In genomic region chr3:32913790-32914446, GRCh38 we compare ENCODE assay signal across 17 cellular contexts. TPM values are rescaled to one million over a fixed set of nuclear protein-coding genes. Genes with fewer than 3 reads are reported as not detected.
A peak's percentile ranks its signal among the peaks of the same experiment; 100 is the strongest.
DNase-seq lines count a peak whose midpoint lies in the region; ATAC-seq, FAIRE-seq and TF ChIP-seq lines count a peak whose summit lies in the region.
"Had no signal": no experiment of that assay in that cellular context is flagged by ENCODE, and none has a peak within 500 bp of the region (broad histone marks: within the 10 kb centered on the region; RNA-seq: fewer than 3 reads in every experiment).

No MANE protein-coding gene starts in this region.

- H3K9ac ChIP-seq in astrocyte (ENCODE audit: low read length), result no peak overlapping the region

- H3K4me3 ChIP-seq in astrocyte (ENCODE audit: insufficient read depth, low read depth, low read length) (no peak overlapping the region), Peyer's patch (no peak overlapping the region)
- H3K4me3 ChIP-seq: pancreas had no signal

- TF ChIP-seq CTCF in astrocyte (IDR thresholded peaks at IDR 0.05; ENCODE audit: insufficient read depth, low read depth, low read length), result no peak
- TF ChIP-seq CTCF in foreskin keratinocyte (conservative IDR thresholded peaks at IDR 0.05), result peak; percentile 1
- no peak for TF ChIP-seq CTCF in Peyer's patch (IDR thresholded peaks at IDR 0.05)

- peaks cover 10% of the 10 kb centered on the region for H3K27me3 Mint-ChIP-seq in astrocyte (ENCODE audit: low read depth, unreplicated experiment)

- no peak overlapping the region for H3K4me2 ChIP-seq in astrocyte (ENCODE audit: low read length)

- no peaks in the 10 kb centered on the region for H3K27me3 ChIP-seq in astrocyte (ENCODE audit: insufficient read depth, low read length)
- no peaks in the 10 kb centered on the region for H3K27me3 ChIP-seq in foreskin keratinocyte
- no peaks in the 10 kb centered on the region for H3K27me3 ChIP-seq in Peyer's patch
- H3K27me3 ChIP-seq: pancreas had no signal

- H4K20me1 ChIP-seq in astrocyte (ENCODE audit: insufficient read depth, low read length), result no peaks in the 10 kb centered on the region

- no peak for TF ChIP-seq POLR2A in Peyer's patch (IDR thresholded peaks at IDR 0.05)

- H3K36me3 Mint-ChIP-seq in astrocyte (ENCODE audit: low read depth, unreplicated experiment), result no peaks in the 10 kb centered on the region

- H3K4me1 Mint-ChIP-seq in astrocyte (ENCODE audit: low read depth, unreplicated experiment), result peaks cover 3% of the 10 kb centered on the region

- H3K27ac ChIP-seq in astrocyte (ENCODE audit: low read depth, low read length), result no peak overlapping the region
- H3K27ac ChIP-seq in foreskin keratinocyte, result no peak overlapping the region
- H3K27ac ChIP-seq in Peyer's patch, result no peak overlapping the region
- H3K27ac ChIP-seq: pancreas had no signal

- H2AFZ ChIP-seq in astrocyte (ENCODE audit: low read depth, low read length), result peak overlapping the region; percentile 39

- H3K4me3 Mint-ChIP-seq in astrocyte (ENCODE audit: unreplicated experiment), result no peak overlapping the region

- DNase-seq in GM04503 (ENCODE audit: low read depth) (peak; percentile 89), astrocyte (ENCODE audit: low read depth) (peak; percentile 47), foreskin keratinocyte (peak; percentile 74 to 85), stromal cell of bone marrow (ENCODE audit: low read depth) (peak; percentile 29), Peyer's patch (no peak), SKM-1 treated with dmso at 0.1 percent for 144 hours (lab: John Stamatoyannopoulos, UW; ENCODE audit: unreplicated experiment) (no peak)
- DNase-seq in stimulated activated CD4-positive, alpha-beta T cell treated with anti-CD3 and anti-CD28 coated beads, Interleukin-2, amount 100 ng/mL, for 24 hours, result no peak
- DNase-seq: activated CD8-positive, alpha-beta memory T cell treated with anti-CD3 and anti-CD28 coated beads, Interleukin-2, amount 50 U/mL, for 48 hours; amygdala; DMS153; erythroblast; NCI-H1694 treated with DMSO at 0.1 percent for 48 hours; pancreas had no signal

- H3K79me2 ChIP-seq in astrocyte (ENCODE audit: insufficient read depth, low read length), result no peaks in the 10 kb centered on the region

- peak; percentile 64 for ATAC-seq in foreskin keratinocyte
- ATAC-seq in GM19324 (IDR thresholded peaks at IDR 0.05; ENCODE audit: low FRiP score, unreplicated experiment), result no peak
- ATAC-seq: left lobe of liver had no signal

- H3K36me3 ChIP-seq in astrocyte (ENCODE audit: insufficient read depth, low read length) (no peaks in the 10 kb centered on the region), Peyer's patch (no peaks in the 10 kb centered on the region)
- H3K36me3 ChIP-seq: pancreas had no signal

- H3K9me3 ChIP-seq in astrocyte (ENCODE audit: insufficient read depth, low read depth, low read length) (peaks cover 6% of the 10 kb centered on the region), Peyer's patch (peaks cover 0 to 8% (median 4%) of the 10 kb centered on the region in 4 donors)
- H3K9me3 ChIP-seq: pancreas had no signal

- no peaks in the 10 kb centered on the region for H3K4me1 ChIP-seq in astrocyte (ENCODE audit: insufficient read depth, low read length)
- H3K4me1 ChIP-seq in foreskin keratinocyte, result peaks cover 10% of the 10 kb centered on the region
- H3K4me1 ChIP-seq in Peyer's patch, result no peaks in the 10 kb centered on the region
- H3K4me1 ChIP-seq: pancreas had no signal

- H3K27ac Mint-ChIP-seq in astrocyte (ENCODE audit: unreplicated experiment), result no peak overlapping the region

- H3K9me3 Mint-ChIP-seq in astrocyte (ENCODE audit: unreplicated experiment), result peaks cover 9% of the 10 kb centered on the region

- no peak for FAIRE-seq in astrocyte (lab: Jason Lieb, UNC)
- FAIRE-seq: pancreas had no signal

RNA-seq across cellular contexts. Expression of gene CCR4, which starts 37.5 kb away (rescaled TPM):
- total RNA-seq in astrocyte (not detected in 2 replicates), foreskin keratinocyte (not detected in 2 replicates), Peyer's patch (not detected)
- not detected in 2 replicates for polyA plus RNA-seq in foreskin keratinocyte
- total RNA-seq: HT1080, temporal lobe had no signal
- polyA plus RNA-seq: pancreas had no signal

Comparison
In these comparisons a context has a peak if more than half of its experiments do, and no peak if none do; other contexts are left out.
1. DNase-seq: peak in GM04503 (single experiment), astrocyte (single experiment), foreskin keratinocyte (2 of 2) and stromal cell of bone marrow (single experiment); none in Peyer's patch (0 of 3), stimulated activated CD4-positive, alpha-beta T cell treated with anti-CD3 and anti-CD28 coated beads, Interleukin-2, amount 100 ng/mL, for 24 hours (0 of 2) and SKM-1 treated with dmso at 0.1 percent for 144 hours (single experiment).